Comparison of ENCODE assay signal across 8 cellular contexts in the genomic region with DNA sequence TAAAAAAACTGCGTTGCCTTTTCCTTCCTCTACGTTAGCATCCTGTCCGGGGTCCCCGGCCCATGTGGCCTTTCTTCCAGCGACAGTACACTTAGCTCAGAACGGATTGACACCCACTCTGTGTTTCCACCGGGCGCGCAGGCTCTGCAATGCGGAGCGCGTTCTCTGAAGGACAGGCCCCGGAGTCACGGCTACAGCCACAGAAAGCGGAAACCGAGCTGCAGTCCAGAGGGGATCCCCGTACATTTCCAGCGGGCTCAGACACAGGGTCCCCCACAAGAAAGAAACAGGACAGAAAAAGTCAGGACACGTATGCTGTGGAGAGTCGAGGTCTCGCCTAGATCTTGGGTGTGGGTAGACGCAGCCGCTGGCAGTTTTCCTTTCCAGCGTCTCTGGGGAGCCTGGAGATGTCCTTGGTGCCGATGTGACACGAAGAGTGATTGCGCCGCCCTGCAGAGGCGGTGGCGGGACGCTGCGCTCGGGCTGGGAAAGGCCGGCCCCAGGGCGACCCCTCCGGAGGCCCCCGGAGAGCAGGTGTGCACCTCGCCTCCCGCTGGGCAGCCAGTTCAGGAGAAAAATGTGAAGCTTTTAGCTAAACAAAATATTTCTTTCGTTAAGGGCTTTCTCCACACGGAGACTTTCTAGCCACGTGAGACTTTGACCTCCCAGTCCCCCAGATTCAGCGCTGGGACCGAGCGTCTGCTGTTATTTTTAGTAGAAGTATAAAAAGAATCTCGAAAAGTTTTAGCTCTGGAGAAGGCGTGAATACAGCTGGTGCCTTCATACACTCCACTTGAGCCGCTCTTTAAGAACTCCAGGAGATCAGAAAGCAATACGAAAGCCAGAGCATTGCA.
A peak's percentile ranks its signal among the peaks of the same experiment; 100 is the strongest.
DNase-seq lines count a peak whose midpoint lies in the region; ATAC-seq and TF ChIP-seq lines count a peak whose summit lies in the region.

No MANE protein-coding gene starts in this region.

- no peak overlapping the region for H3K27ac ChIP-seq in neutrophil

- H3K4me3 ChIP-seq in foreskin fibroblast (ENCODE audit: low read depth in 1 of 2, low read length in 2 of 2) (peak overlapping the region; percentile 34 to 57), neutrophil (ENCODE audit: low read depth in 1 of 2, low read length in 1 of 2) (peak overlapping the region; percentile 23 to 40)

- H3K4me1 ChIP-seq in neutrophil (ENCODE audit: control insufficient read depth in 1 of 2, insufficient read depth in 1 of 2, low read depth in 1 of 2, low read length in 1 of 2): peaks cover 16 to 23% of the 10 kb centered on the region in 2 experiments

- H3K4me1 Mint-ChIP-seq in activated T-cell treated with anti-CD3 and anti-CD28 coated beads, Interleukin-2, amount 50 U/mL, for 24 hours (ENCODE audit: low read depth): peaks cover 21% of the 10 kb centered on the region

- H3K27me3 ChIP-seq in neutrophil: peaks cover 60% of the 10 kb centered on the region

- no peak for TF ChIP-seq CTCF in foreskin fibroblast (IDR thresholded peaks at IDR 0.05; ENCODE audit: low read depth, low read length)
- TF ChIP-seq CTCF in neutrophil (IDR thresholded peaks at IDR 0.05): no peak

- TF ChIP-seq POLR2A in GM15510 (IDR thresholded peaks at IDR 0.05; ENCODE audit: borderline replicate concordance, extremely low read depth, insufficient read length): peak; percentile 11

- H3K9me3 ChIP-seq in neutrophil: no peaks in the 10 kb centered on the region

- H3K9me3 Mint-ChIP-seq in activated T-cell treated with anti-CD3 and anti-CD28 coated beads, Interleukin-2, amount 50 U/mL, for 24 hours: no peaks in the 10 kb centered on the region

- H3K36me3 Mint-ChIP-seq in activated T-cell treated with anti-CD3 and anti-CD28 coated beads, Interleukin-2, amount 50 U/mL, for 24 hours (ENCODE audit: low read depth): no peaks in the 10 kb centered on the region

- H3K27me3 Mint-ChIP-seq in activated T-cell treated with anti-CD3 and anti-CD28 coated beads, Interleukin-2, amount 50 U/mL, for 24 hours: peaks cover 3% of the 10 kb centered on the region

- H3K27ac Mint-ChIP-seq in activated T-cell treated with anti-CD3 and anti-CD28 coated beads, Interleukin-2, amount 50 U/mL, for 24 hours: peak overlapping the region; percentile 78

- peak; percentile 71 for DNase-seq in activated T-cell treated with anti-CD3 and anti-CD28 coated beads, Interleukin-2, amount 50 U/mL, for 24 hours
- DNase-seq in foreskin fibroblast (peak in 1 of 2 donors; percentile 40), NCI-H1694 treated with DMSO at 0.1 percent for 48 hours (lab: John Stamatoyannopoulos, UW) (no peak), DMS153 (lab: John Stamatoyannopoulos, UW) (no peak)

- peak overlapping the region; percentile 76 for H3K4me3 Mint-ChIP-seq in activated T-cell treated with anti-CD3 and anti-CD28 coated beads, Interleukin-2, amount 50 U/mL, for 24 hours

- ATAC-seq in HG03103 (IDR thresholded peaks at IDR 0.05; ENCODE audit: low read depth, unreplicated experiment) (peak; percentile 37), HG03045 (IDR thresholded peaks at IDR 0.05; ENCODE audit: unreplicated experiment) (no peak)

- no peaks in the 10 kb centered on the region for H3K36me3 ChIP-seq in neutrophil
